Comparison of ENCODE assay signal across 15 cellular contexts in genomic region chr1:91806777-91807700, GRCh38.
DNase-seq lines count a peak whose midpoint lies in the region; ATAC-seq and TF ChIP-seq lines count a peak whose summit lies in the region.
"Had no signal": no experiment of that assay in that cellular context is flagged by ENCODE, and none has a peak within 500 bp of the region (broad histone marks: within the 10 kb centered on the region; RNA-seq: fewer than 3 reads in every experiment).

No MANE protein-coding gene starts in this region.

- peaks cover 52 to 63% of the 10 kb centered on the region in 2 donors for H3K4me1 Mint-ChIP-seq in effector memory CD8-positive, alpha-beta T cell (ENCODE audit: low read depth in 2 of 2)
- peaks cover 67% of the 10 kb centered on the region for H3K4me1 Mint-ChIP-seq in osteocyte (ENCODE audit: unreplicated experiment)

- no peak for TF ChIP-seq CTCF in osteocyte (IDR thresholded peaks at IDR 0.05)

- DNase-seq in DMS 273 treated with DMSO at 0.1 percent for 48 hours (lab: John Stamatoyannopoulos, UW) (peak; percentile 20), NCI-H510A treated with DMSO at 0.1 percent for 48 hours (lab: John Stamatoyannopoulos, UW) (peak; percentile 71), osteocyte (ENCODE audit: extremely low spot score, unreplicated experiment) (no peak), midbrain (lab: John Stamatoyannopoulos, UW) (no peak)
- DNase-seq in effector memory CD8-positive, alpha-beta T cell = no peak
- no peak for DNase-seq in activated effector memory CD4-positive, alpha-beta T cell treated with Interleukin-2 at 50 U/mL for 16 hours
- DNase-seq: activated CD4-positive, CD25-positive, alpha-beta regulatory T cell; activated T-cell treated with anti-CD3 and anti-CD28 coated beads, Interleukin-2, amount 50 U/mL, for 24 hours; Calu3; central memory CD4-positive, alpha-beta T cell; foreskin melanocyte; kidney; stimulated activated naive B cell treated with anti-CD40 and anti-IgM and Interleukin-4, amounts not matched to agents 10 μg/mL and 1 μg/mL and 100 μg/mL, for 72 hours had no signal

- H3K36me3 Mint-ChIP-seq in effector memory CD8-positive, alpha-beta T cell (ENCODE audit: insufficient read depth) = peaks cover 22% of the 10 kb centered on the region
- H3K36me3 Mint-ChIP-seq in osteocyte (ENCODE audit: unreplicated experiment) = no peaks in the 10 kb centered on the region
- H3K36me3 Mint-ChIP-seq: stimulated activated naive B cell treated with anti-CD40 and anti-IgM and Interleukin-4, amounts not matched to agents 10 μg/mL and 1 μg/mL and 100 μg/mL, for 72 hours had no signal

- ATAC-seq in effector memory CD8-positive, alpha-beta T cell (replicated peaks) = no peak
- no peak for ATAC-seq in HG03442 (IDR thresholded peaks at IDR 0.05; ENCODE audit: unreplicated experiment)
- ATAC-seq in GM19023 (IDR thresholded peaks at IDR 0.05; ENCODE audit: unreplicated experiment) = no peak
- ATAC-seq: stimulated activated naive B cell treated with anti-CD40 and anti-IgM and Interleukin-4, amounts not matched to agents 10 μg/mL and 1 μg/mL and 100 μg/mL, for 72 hours had no signal

- no peaks in the 10 kb centered on the region for H3K9me3 Mint-ChIP-seq in effector memory CD8-positive, alpha-beta T cell
- H3K9me3 Mint-ChIP-seq in osteocyte (ENCODE audit: unreplicated experiment) = no peaks in the 10 kb centered on the region
- H3K9me3 Mint-ChIP-seq: activated T-cell treated with anti-CD3 and anti-CD28 coated beads, Interleukin-2, amount 50 U/mL, for 24 hours; stimulated activated naive B cell treated with anti-CD40 and anti-IgM and Interleukin-4, amounts not matched to agents 10 μg/mL and 1 μg/mL and 100 μg/mL, for 72 hours had no signal

- H3K4me3 Mint-ChIP-seq in effector memory CD8-positive, alpha-beta T cell = no peak overlapping the region
- H3K4me3 Mint-ChIP-seq in osteocyte (ENCODE audit: unreplicated experiment) = no peak overlapping the region
- H3K4me3 Mint-ChIP-seq: activated T-cell treated with anti-CD3 and anti-CD28 coated beads, Interleukin-2, amount 50 U/mL, for 24 hours; stimulated activated naive B cell treated with anti-CD40 and anti-IgM and Interleukin-4, amounts not matched to agents 10 μg/mL and 1 μg/mL and 100 μg/mL, for 72 hours had no signal

- H3K27me3 Mint-ChIP-seq in effector memory CD8-positive, alpha-beta T cell = no peaks in the 10 kb centered on the region
- H3K27me3 Mint-ChIP-seq in osteocyte (ENCODE audit: unreplicated experiment) = no peaks in the 10 kb centered on the region
- H3K27me3 Mint-ChIP-seq: activated T-cell treated with anti-CD3 and anti-CD28 coated beads, Interleukin-2, amount 50 U/mL, for 24 hours; stimulated activated naive B cell treated with anti-CD40 and anti-IgM and Interleukin-4, amounts not matched to agents 10 μg/mL and 1 μg/mL and 100 μg/mL, for 72 hours had no signal

- peak overlapping the region; percentile 20 to 98 for H3K27ac Mint-ChIP-seq in effector memory CD8-positive, alpha-beta T cell
- H3K27ac Mint-ChIP-seq in osteocyte (ENCODE audit: unreplicated experiment) = peak overlapping the region; percentile 96

Comparison
In these comparisons a context has a peak if more than half of its experiments do, and no peak if none do; other contexts are left out.
1. DNase-seq: peak in DMS 273 treated with DMSO at 0.1 percent for 48 hours (single experiment) and NCI-H510A treated with DMSO at 0.1 percent for 48 hours (single experiment); none in effector memory CD8-positive, alpha-beta T cell (0 of 3), osteocyte (single experiment), midbrain (single experiment) and activated effector memory CD4-positive, alpha-beta T cell treated with Interleukin-2 at 50 U/mL for 16 hours (single experiment).